15 cellular contexts compared by ENCODE assay signal in the genomic region with DNA sequence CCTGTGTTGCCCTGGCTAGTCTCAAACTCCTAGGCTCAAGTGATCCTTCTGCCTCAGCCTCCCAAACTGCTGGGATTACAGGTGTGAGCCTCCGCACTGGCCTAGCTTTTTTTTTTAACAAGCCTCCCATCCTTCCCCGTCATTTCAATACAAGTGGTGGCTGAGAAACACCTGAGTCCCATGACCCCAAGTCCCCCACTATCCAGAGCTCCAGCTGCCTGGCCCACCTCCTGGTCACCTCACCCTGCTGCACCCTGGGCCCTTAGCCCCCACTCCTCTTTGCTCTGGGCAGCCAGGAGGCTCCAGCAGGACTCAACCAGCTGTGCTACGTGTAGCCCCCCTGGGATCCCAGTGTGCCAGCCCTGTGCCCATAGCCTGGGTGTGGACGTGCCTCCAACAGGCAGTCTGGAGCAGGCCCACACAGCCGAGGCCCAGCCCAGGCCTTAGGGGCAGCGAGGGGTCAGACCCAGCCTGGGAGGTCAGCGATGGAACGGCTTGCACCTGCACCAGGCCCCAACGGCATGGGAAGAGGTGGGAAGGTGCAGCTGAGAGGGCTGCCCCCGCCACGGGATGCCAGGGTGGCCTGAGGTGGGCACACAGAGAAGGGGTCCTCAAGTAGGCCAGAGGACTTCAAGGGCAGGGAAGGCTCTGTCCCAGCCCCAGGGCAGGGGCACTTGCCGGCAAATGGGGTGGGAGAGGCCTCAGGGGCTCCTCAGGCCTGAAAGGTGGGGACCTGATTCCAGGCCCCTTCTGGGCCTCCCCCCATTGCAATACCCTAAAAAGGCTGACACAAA. TPM values are rescaled to one million over a fixed set of nuclear protein-coding genes. Genes with fewer than 3 reads are reported as not detected.
A peak's percentile ranks its signal among the peaks of the same experiment; 100 is the strongest.
DNase-seq lines count a peak whose midpoint lies in the region; ATAC-seq, FAIRE-seq and TF ChIP-seq lines count a peak whose summit lies in the region.
"Had no signal": no experiment of that assay in that cellular context is flagged by ENCODE, and none has a peak within 500 bp of the region (broad histone marks: within the 10 kb centered on the region; RNA-seq: fewer than 3 reads in every experiment).

No MANE protein-coding gene starts in this region.

- H3K4me1 Mint-ChIP-seq in activated CD4-positive, alpha-beta memory T cell treated with anti-CD3 and anti-CD28 coated beads for 36 hours (ENCODE audit: low read depth): peaks cover 3% of the 10 kb centered on the region

- H2BK20ac ChIP-seq in IMR-90 (ENCODE audit: low read depth, low read length): peak overlapping the region; percentile 73

- no TSS peak for BruUV-seq in IMR-90 (replicated peaks; lab: Mats Ljungman, UMichigan)
- no TSS peak for BruUV-seq in endothelial cell of umbilical vein (replicated peaks; lab: Mats Ljungman, UMichigan)

- CTCF ChIA-PET in IMR-90 (lab: Yijun Ruan, JAX): no interaction called here
- CTCF ChIA-PET in endothelial cell of umbilical vein (lab: Charles Lee): interaction anchor here (2.8 to 4.4 kb wide), 4 partner anchors 37 to 74 kb away, joined by 10 to 39 read pairs (median 28); a partner anchor contains a TSS
- CTCF ChIA-PET in activated CD4-positive, alpha-beta memory T cell treated with anti-CD3 and anti-CD28 coated beads for 36 hours (lab: Charles Lee): interaction anchor here (6.0 kb wide), 1 partner anchor 73 kb away, joined by 108 read pairs; no protein-coding TSS in a partner anchor

- H3K4ac ChIP-seq in IMR-90 (ENCODE audit: low read depth, low read length): peak overlapping the region; percentile 93

- ATAC-seq in IMR-90 (ENCODE audit: low read depth): no peak
- no peak for ATAC-seq in mucosa of descending colon
- ATAC-seq in HG03135 (IDR thresholded peaks at IDR 0.05; ENCODE audit: unreplicated experiment): no peak

- no peak overlapping the region for H3K27ac Mint-ChIP-seq in activated CD4-positive, alpha-beta memory T cell treated with anti-CD3 and anti-CD28 coated beads for 36 hours

- 0 out of 2 replicates have a peak, but pooled peaks cover 3% of the 10 kb centered on the region for H4K20me1 ChIP-seq in IMR-90 (ENCODE audit: insufficient read depth, low read length)
- H4K20me1 ChIP-seq in endothelial cell of umbilical vein (replicated peaks; ENCODE audit: control insufficient read depth, extremely low read depth, insufficient read depth, low read length): no peaks in the 10 kb centered on the region

- FAIRE-seq in endothelial cell of umbilical vein (lab: Jason Lieb, UNC): peak; percentile 18

- H4K5ac ChIP-seq in IMR-90 (ENCODE audit: low read depth, low read length): no peak overlapping the region

- in situ Hi-C loops in IMR-90 (cut with MboI; ENCODE audit: low sequenced_read_pairs): loop anchor here (5.0 kb wide), 2 partner anchors 34 to 76 kb away; no protein-coding TSS in a partner anchor

- H3K27ac ChIP-seq in IMR-90 (ENCODE audit: insufficient read depth, low read length): no peak overlapping the region
- peak overlapping the region; percentile 89 for H3K27ac ChIP-seq in endothelial cell of umbilical vein (ENCODE audit: insufficient read depth, low read depth, low read length)
- H3K27ac ChIP-seq in spleen: no peak overlapping the region

- dilution Hi-C loops in IMR-90 (cut with HindIII; ENCODE audit: low sequenced_read_pairs, unreplicated experiment) (no loop called here), endothelial cell of umbilical vein (cut with MboI; ENCODE audit: extremely low pct_ligation_motif_present, low sequenced_read_pairs) (no loop called here)

- peaks cover 13% of the 10 kb centered on the region for H3K27me3 Mint-ChIP-seq in activated CD4-positive, alpha-beta memory T cell treated with anti-CD3 and anti-CD28 coated beads for 36 hours

- H4K91ac ChIP-seq in IMR-90 (ENCODE audit: insufficient read depth, low read depth, low read length): peak overlapping the region; percentile 21; the same call in 1 of the 2 replicates

- no peak overlapping the region for H3K56ac ChIP-seq in IMR-90 (ENCODE audit: extremely low read depth, insufficient read depth, low read length)

- 0 out of 2 replicates have a peak overlapping the region, but pooled peaks have one; percentile 2 for H3K23ac ChIP-seq in IMR-90 (ENCODE audit: low read depth, low read length)

- TF ChIP-seq CTCF in IMR-90 (conservative IDR thresholded peaks at IDR 0.05; ENCODE audit: low read depth, low read length) (no peak), endothelial cell of umbilical vein (IDR thresholded peaks at IDR 0.05; ENCODE audit: extremely low read depth in 1 of 2, insufficient read depth in 1 of 2, low read depth in 1 of 2, low read length in 2 of 2) (no peak), mucosa of descending colon (IDR thresholded peaks at IDR 0.05) (no peak), spleen (IDR thresholded peaks at IDR 0.05 in 8 of 11, conservative IDR thresholded peaks at IDR 0.05 in 3 of 11) (no peak)

- no peaks in the 10 kb centered on the region for H3K36me3 Mint-ChIP-seq in activated CD4-positive, alpha-beta memory T cell treated with anti-CD3 and anti-CD28 coated beads for 36 hours

- H2AFZ ChIP-seq in IMR-90 (replicated peaks; ENCODE audit: low read length, poor library complexity) (no peak overlapping the region), endothelial cell of umbilical vein (ENCODE audit: low read depth, low read length) (no peak overlapping the region)

- H3K4me2 ChIP-seq in IMR-90 (ENCODE audit: low read depth, low read length) (no peak overlapping the region), endothelial cell of umbilical vein (ENCODE audit: insufficient read depth, low read length) (no peak overlapping the region)

- no peak overlapping the region for H3K4me3 Mint-ChIP-seq in activated CD4-positive, alpha-beta memory T cell treated with anti-CD3 and anti-CD28 coated beads for 36 hours

- H3K9me1 ChIP-seq in IMR-90 (ENCODE audit: insufficient read depth, low read length): peaks cover 11% of the 10 kb centered on the region
- no peaks in the 10 kb centered on the region for H3K9me1 ChIP-seq in endothelial cell of umbilical vein (replicated peaks; ENCODE audit: control insufficient read depth, extremely low read depth, insufficient read depth, low read length)

- H3K9me3 Mint-ChIP-seq in activated CD4-positive, alpha-beta memory T cell treated with anti-CD3 and anti-CD28 coated beads for 36 hours: no peaks in the 10 kb centered on the region

- no peaks in the 10 kb centered on the region for H3K27me3 ChIP-seq in IMR-90 (ENCODE audit: control insufficient read depth, insufficient read depth, low read length)
- H3K27me3 ChIP-seq in endothelial cell of umbilical vein (ENCODE audit: control insufficient read depth in 2 of 2, insufficient read depth in 2 of 2, low read length in 2 of 2): no peaks in the 10 kb centered on the region
- peaks cover 0 to 88% (median 39%) of the 10 kb centered on the region in 7 donors for H3K27me3 ChIP-seq in spleen (replicated peaks in 1 of 7)

- no peak overlapping the region for H3K18ac ChIP-seq in IMR-90 (ENCODE audit: low read depth, low read length)

- POLR2A ChIA-PET in IMR-90 (lab: Charles Lee; ENCODE audit: unreplicated experiment): no interaction called here
- POLR2A ChIA-PET in endothelial cell of umbilical vein (lab: Charles Lee): interaction anchor here (1.8 kb wide), 1 partner anchor 49 kb away, joined by 7 read pairs; a partner anchor contains a TSS
- POLR2A ChIA-PET in activated CD4-positive, alpha-beta memory T cell treated with anti-CD3 and anti-CD28 coated beads for 36 hours (lab: Charles Lee): interaction anchor here (0.6 kb wide), 1 partner anchor 160 kb away, joined by 4 read pairs; no protein-coding TSS in a partner anchor

- peak overlapping the region; percentile 11 for H2AK9ac ChIP-seq in IMR-90 (replicated peaks; ENCODE audit: low read depth, low read length, poor library complexity)

- WGBS in IMR-90 (ENCODE audit: extremely low coverage in 2 of 2, insufficient read length in 1 of 2), 2 experiments: 100% methylated on average over 4 of the region's 12 CpGs; no CpG with 5 or more reads in 1 of the 2 experiments
- 85 to 95% (median 90%) methylated on average over 11 to 12 of the region's 12 CpGs for WGBS in spleen, 5 donors

- H3K36me3 ChIP-seq in IMR-90 (ENCODE audit: control insufficient read depth, insufficient read depth, low read length) (no peaks in the 10 kb centered on the region), endothelial cell of umbilical vein (ENCODE audit: control insufficient read depth in 2 of 2, extremely low read depth in 1 of 2, insufficient read depth in 2 of 2, low read length in 2 of 2) (no peaks in the 10 kb centered on the region), mucosa of descending colon (ENCODE audit: low read depth) (no peaks in the 10 kb centered on the region), spleen (no peaks in the 10 kb centered on the region)
- H3K36me3 ChIP-seq: adrenal gland had no signal

- peak overlapping the region; percentile 87 for H2AK5ac ChIP-seq in IMR-90 (ENCODE audit: low read depth, low read length)

- H4K8ac ChIP-seq in IMR-90 (ENCODE audit: low read depth in 2 of 2, low read length in 2 of 2): no peak overlapping the region

- no peak for DNase-seq in IMR-90
- DNase-seq in endothelial cell of umbilical vein (ENCODE audit: low read depth, low spot score): no peak
- peak in 2 of 3 donors; percentile 11 to 57 for DNase-seq in mucosa of descending colon
- DNase-seq in spleen: peak; percentile 62
- DNase-seq in activated CD4-positive, alpha-beta memory T cell treated with anti-CD3 and anti-CD28 coated beads for 36 hours: no peak
- DNase-seq in NCI-H526 (lab: John Stamatoyannopoulos, UW): no peak
- no peak for DNase-seq in GOT3 (lab: John Stamatoyannopoulos, UW)
- DNase-seq: activated CD4-positive, alpha-beta T cell treated with anti-CD3 and anti-CD28 coated beads for 1 hour; cortex of kidney; DND-41; NCI-H2081 had no signal

- H3K9me3 ChIP-seq in IMR-90 (ENCODE audit: control insufficient read depth, insufficient read depth, low read length) (no peaks in the 10 kb centered on the region), endothelial cell of umbilical vein (replicated peaks; ENCODE audit: control insufficient read depth, insufficient read depth, low read length) (no peaks in the 10 kb centered on the region), mucosa of descending colon (no peaks in the 10 kb centered on the region), spleen (no peaks in the 10 kb centered on the region)
- H3K9me3 ChIP-seq: adrenal gland had no signal

- peak overlapping the region; percentile 45; the same call in 1 of the 3 replicates for H2BK15ac ChIP-seq in IMR-90 (ENCODE audit: low read depth, low read length)

- H3K4me3 ChIP-seq in IMR-90 (ENCODE audit: insufficient read depth, low read depth, low read length): no peak overlapping the region
- no peak overlapping the region for H3K4me3 ChIP-seq in endothelial cell of umbilical vein (replicated peaks in 1 of 3; ENCODE audit: insufficient read depth in 1 of 3, low read depth in 1 of 3, low read length in 3 of 3)
- no peak overlapping the region for H3K4me3 ChIP-seq in mucosa of descending colon
- no peak overlapping the region for H3K4me3 ChIP-seq in spleen
- H3K4me3 ChIP-seq: adrenal gland had no signal

- peak overlapping the region; percentile 6 for H2BK5ac ChIP-seq in IMR-90 (ENCODE audit: low read depth, low read length, poor library complexity, severe bottlenecking)

- no peak overlapping the region for H3K9ac ChIP-seq in IMR-90 (ENCODE audit: low read depth, low read length)
- H3K9ac ChIP-seq in endothelial cell of umbilical vein (replicated peaks; ENCODE audit: extremely low read depth, insufficient read depth, low read length): peak overlapping the region; percentile 48

- H3K79me1 ChIP-seq in IMR-90 (ENCODE audit: low read depth in 1 of 2, low read length in 2 of 2): peaks cover 0 to 33% of the 10 kb centered on the region in 2 experiments; a peak in 1 of 4 replicates

- H3K14ac ChIP-seq in IMR-90 (replicated peaks; ENCODE audit: low read depth, low read length): no peak overlapping the region

- peaks cover 24% of the 10 kb centered on the region for H3K79me2 ChIP-seq in endothelial cell of umbilical vein (ENCODE audit: control insufficient read depth, insufficient read depth, low read length)

- H2BK120ac ChIP-seq in IMR-90 (ENCODE audit: low read depth, low read length): peak overlapping the region; percentile 88

- TF ChIP-seq POLR2A in IMR-90 (IDR thresholded peaks at IDR 0.05; ENCODE audit: low read depth, low read length) (no peak), endothelial cell of umbilical vein (IDR thresholded peaks at IDR 0.05; ENCODE audit: low read depth, low read length) (no peak), spleen (IDR thresholded peaks at IDR 0.05) (no peak)

- intact Hi-C loops in IMR-90 (cut with micrococcal nuclease) (loop anchor here (5.0 kb wide), 1 partner anchor 39 kb away; no protein-coding TSS in a partner anchor), endothelial cell of umbilical vein (cut with micrococcal nuclease) (loop anchor here (2.0 to 10.0 kb wide), 3 partner anchors 49 to 207 kb away; a partner anchor contains a TSS), mucosa of descending colon (cut with DNase I, micrococcal nuclease) (loop anchor here (10.0 kb wide), 1 partner anchor 73 kb away; no protein-coding TSS in a partner anchor), spleen (cut with DNase I; ENCODE audit: low total_unique reads) (no loop called here)
- intact Hi-C loops in activated CD4-positive, alpha-beta memory T cell treated with anti-CD3 and anti-CD28 coated beads for 36 hours (cut with micrococcal nuclease): no loop called here

- TF ChIP-seq RAD21 in IMR-90 (IDR thresholded peaks at IDR 0.05; ENCODE audit: low read length): no peak

- H3K4me1 ChIP-seq in IMR-90 (ENCODE audit: control insufficient read depth, insufficient read depth, low read length): peaks cover 44% of the 10 kb centered on the region
- peaks cover 76% of the 10 kb centered on the region for H3K4me1 ChIP-seq in endothelial cell of umbilical vein (ENCODE audit: control insufficient read depth, extremely low read depth, insufficient read depth, low read length)
- peaks cover 60% of the 10 kb centered on the region for H3K4me1 ChIP-seq in mucosa of descending colon (ENCODE audit: low read depth)
- peaks cover 7 to 53% (median 35%) of the 10 kb centered on the region in 6 donors for H3K4me1 ChIP-seq in spleen

RNA-seq across cellular contexts. Expression of a gene that starts 6.5 kb away (rescaled TPM):
- 6.7 and 7.9 TPM in 2 replicates for total RNA-seq in IMR-90 (2012; rRNA removed)
- 2.5 and 2.6 TPM in 2 replicates for polyA plus RNA-seq in IMR-90 (2012; rRNA removed)
- polyA plus RNA-seq in IMR-90 (2012; cell fraction: cytosol; rRNA removed): 0.93 and 1.1 TPM in 2 replicates
- polyA plus RNA-seq in IMR-90 (2012; cell fraction: nucleus; rRNA removed; ENCODE audit: low replicate concordance): 4.5 and 7.9 TPM in 2 replicates
- total RNA-seq in endothelial cell of umbilical vein: 68.7 and 81.9 TPM in 2 replicates
- 16.6 and 17.7 TPM in 2 replicates for polyA plus RNA-seq in endothelial cell of umbilical vein
- polyA plus RNA-seq in endothelial cell of umbilical vein (2011; cell fraction: cytosol; rRNA removed): 20.2 and 20.8 TPM in 2 replicates
- polyA plus RNA-seq in endothelial cell of umbilical vein (2011; cell fraction: nucleus; rRNA removed): 86.6 and 90.9 TPM in 2 replicates
- 76.1 and 85.2 TPM in 2 replicates for polyA plus RNA-seq in endothelial cell of umbilical vein (2012)
- 72.8 and 76.9 TPM in 2 replicates for polyA minus RNA-seq in endothelial cell of umbilical vein
- 25.0 TPM for polyA minus RNA-seq in endothelial cell of umbilical vein (2011; cell fraction: cytosol; rRNA and poly(A)+ RNA removed)
- polyA minus RNA-seq in endothelial cell of umbilical vein (2011; cell fraction: nucleus; rRNA and poly(A)+ RNA removed): 87.1 and 88.1 TPM in 2 replicates
- 100 to 1,000 TPM in 1 of 3 donors, 10 to 100 TPM in 1, 1 to 10 TPM in 1; 4.6 to 145 (median 20.3) TPM for total RNA-seq in mucosa of descending colon
- 1 to 10 TPM in 1 of 7 donors, under 1 TPM in 6; 0.26 to 1.3 (median 0.66) TPM for total RNA-seq in spleen
- polyA plus RNA-seq in spleen: under 1 TPM; 0.30 to 0.86 (median 0.76) TPM
- under 1 TPM; 0.02 to 0.05 TPM for total RNA-seq in activated CD4-positive, alpha-beta memory T cell treated with anti-CD3 and anti-CD28 coated beads for 36 hours

RNA-seq across cellular contexts. Expression of a gene that starts 13.9 kb away (rescaled TPM):
- total RNA-seq in IMR-90 (2012; rRNA removed) (2.2 and 2.7 TPM in 2 replicates), endothelial cell of umbilical vein (5.3 and 5.6 TPM in 2 replicates), mucosa of descending colon (1 to 10 TPM; 6.0 to 8.4 (median 6.9) TPM), spleen (1 to 10 TPM; 1.7 to 4.0 (median 3.4) TPM)
- polyA plus RNA-seq in IMR-90 (2012; rRNA removed) (5.2 and 6.2 TPM in 2 replicates), endothelial cell of umbilical vein (4.9 and 5.2 TPM in 2 replicates), spleen (1 to 10 TPM; 3.7 to 4.3 (median 3.9) TPM)
- 3.5 and 4.0 TPM in 2 replicates for polyA plus RNA-seq in IMR-90 (2012; cell fraction: cytosol; rRNA removed)
- 10.8 and 12.0 TPM in 2 replicates for polyA plus RNA-seq in IMR-90 (2012; cell fraction: nucleus; rRNA removed; ENCODE audit: low replicate concordance)
- polyA plus RNA-seq in endothelial cell of umbilical vein (2011; cell fraction: cytosol; rRNA removed): 4.7 and 5.5 TPM in 2 replicates
- polyA plus RNA-seq in endothelial cell of umbilical vein (2011; cell fraction: nucleus; rRNA removed): 8.2 and 8.8 TPM in 2 replicates
- polyA plus RNA-seq in endothelial cell of umbilical vein (2012): 3.3 and 4.7 TPM in 2 replicates
- 2.5 and 3.0 TPM in 2 replicates for polyA minus RNA-seq in endothelial cell of umbilical vein
- polyA minus RNA-seq in endothelial cell of umbilical vein (2011; cell fraction: cytosol; rRNA and poly(A)+ RNA removed): 5.3 TPM
- polyA minus RNA-seq in endothelial cell of umbilical vein (2011; cell fraction: nucleus; rRNA and poly(A)+ RNA removed): 2.5 and 3.0 TPM in 2 replicates
- total RNA-seq in activated CD4-positive, alpha-beta memory T cell treated with anti-CD3 and anti-CD28 coated beads for 36 hours: 1 to 10 TPM in 1 of 2 experiments, under 1 TPM in 1; 0.78 to 1.2 TPM

RNA-seq across cellular contexts. Expression of a gene that starts 47.0 kb away (rescaled TPM):
- total RNA-seq in IMR-90 (2012; rRNA removed) (not detected in 2 replicates), endothelial cell of umbilical vein (0.05 and 0.11 TPM in 2 replicates), mucosa of descending colon (1 to 10 TPM in 1 of 3 donors, under 1 TPM in 2; 0.38 to 2.2 (median 0.39) TPM), spleen (10 to 100 TPM in 6 of 7 donors, 1 to 10 TPM in 1; 5.4 to 30.2 (median 13.9) TPM)
- polyA plus RNA-seq in IMR-90 (2012; rRNA removed) (0.05 and 0.07 TPM in 2 replicates), endothelial cell of umbilical vein (0.01 and 0.03 TPM in 2 replicates), spleen (10 to 100 TPM; 25.8 to 31.3 (median 29.8) TPM)
- 0.04 TPM in 1 of 2 replicates, not detected in the other for polyA plus RNA-seq in IMR-90 (2012; cell fraction: cytosol; rRNA removed)
- polyA plus RNA-seq in IMR-90 (2012; cell fraction: nucleus; rRNA removed; ENCODE audit: low replicate concordance): 0.12 and 0.14 TPM in 2 replicates
- 0.01 TPM in 1 of 2 replicates, not detected in the other for polyA plus RNA-seq in endothelial cell of umbilical vein (2011; cell fraction: cytosol; rRNA removed)
- polyA plus RNA-seq in endothelial cell of umbilical vein (2011; cell fraction: nucleus; rRNA removed): 0.11 and 0.18 TPM in 2 replicates
- polyA plus RNA-seq in endothelial cell of umbilical vein (2012): not detected in 2 replicates
- 0.11 and 0.15 TPM in 2 replicates for polyA minus RNA-seq in endothelial cell of umbilical vein
- not detected for polyA minus RNA-seq in endothelial cell of umbilical vein (2011; cell fraction: cytosol; rRNA and poly(A)+ RNA removed)
- polyA minus RNA-seq in endothelial cell of umbilical vein (2011; cell fraction: nucleus; rRNA and poly(A)+ RNA removed): 0.14 TPM in 1 of 2 replicates, not detected in the other
- not detected for total RNA-seq in activated CD4-positive, alpha-beta memory T cell treated with anti-CD3 and anti-CD28 coated beads for 36 hours
- total RNA-seq: fibroblast of villous mesenchyme had no signal
- polyA plus RNA-seq: neural cell had no signal

RNA-seq across cellular contexts. Expression of a gene that starts 49.2 kb away (rescaled TPM):
- 17.7 and 19.7 TPM in 2 replicates for total RNA-seq in IMR-90 (2012; rRNA removed)
- polyA plus RNA-seq in IMR-90 (2012; rRNA removed): 18.6 and 21.4 TPM in 2 replicates
- 17.8 and 18.2 TPM in 2 replicates for polyA plus RNA-seq in IMR-90 (2012; cell fraction: cytosol; rRNA removed)
- polyA plus RNA-seq in IMR-90 (2012; cell fraction: nucleus; rRNA removed; ENCODE audit: low replicate concordance): 9.9 and 13.1 TPM in 2 replicates
- 44.5 and 46.3 TPM in 2 replicates for total RNA-seq in endothelial cell of umbilical vein
- 29.9 and 35.5 TPM in 2 replicates for polyA plus RNA-seq in endothelial cell of umbilical vein
- polyA plus RNA-seq in endothelial cell of umbilical vein (2011; cell fraction: cytosol; rRNA removed): 25.0 and 29.3 TPM in 2 replicates
- 16.5 and 17.0 TPM in 2 replicates for polyA plus RNA-seq in endothelial cell of umbilical vein (2011; cell fraction: nucleus; rRNA removed)
- 21.2 and 29.7 TPM in 2 replicates for polyA plus RNA-seq in endothelial cell of umbilical vein (2012)
- 17.8 and 19.9 TPM in 2 replicates for polyA minus RNA-seq in endothelial cell of umbilical vein
- polyA minus RNA-seq in endothelial cell of umbilical vein (2011; cell fraction: cytosol; rRNA and poly(A)+ RNA removed): 25.6 TPM
- 7.7 and 8.7 TPM in 2 replicates for polyA minus RNA-seq in endothelial cell of umbilical vein (2011; cell fraction: nucleus; rRNA and poly(A)+ RNA removed)
- 1 to 10 TPM; 4.3 to 8.7 (median 5.6) TPM for total RNA-seq in mucosa of descending colon
- 10 to 100 TPM in 2 of 7 donors, 1 to 10 TPM in 5; 6.5 to 15.1 (median 8.7) TPM for total RNA-seq in spleen
- polyA plus RNA-seq in spleen: 10 to 100 TPM in 1 of 3 donors, 1 to 10 TPM in 2; 5.8 to 10.5 (median 8.5) TPM
- 10 to 100 TPM; 63.4 to 69.1 TPM for total RNA-seq in activated CD4-positive, alpha-beta memory T cell treated with anti-CD3 and anti-CD28 coated beads for 36 hours

Comparison
In these comparisons a context has a peak if more than half of its experiments do, and no peak if none do; other contexts are left out.
1. DNase-seq: peak in mucosa of descending colon (2 of 3) and spleen (single experiment); none in IMR-90 (single experiment), endothelial cell of umbilical vein (single experiment), activated CD4-positive, alpha-beta memory T cell treated with anti-CD3 and anti-CD28 coated beads for 36 hours (single experiment), NCI-H526 (0 of 2) and GOT3 (single experiment).
2. intact Hi-C loops: an anchor here in IMR-90 (5.0 kb wide), endothelial cell of umbilical vein (2.0 to 10.0 kb wide) and mucosa of descending colon (10.0 kb wide); none called in spleen and activated CD4-positive, alpha-beta memory T cell treated with anti-CD3 and anti-CD28 coated beads for 36 hours.